In genomic region chr14:52678591-52678990, GRCh38 we compare ENCODE assay signal across 11 cellular contexts. TPM values are rescaled to one million over a fixed set of nuclear protein-coding genes. Genes with fewer than 3 reads are reported as not detected.
DNase-seq lines count a peak whose midpoint lies in the region; ATAC-seq and TF ChIP-seq lines count a peak whose summit lies in the region.
"Had no signal": no experiment of that assay in that cellular context is flagged by ENCODE, and none has a peak within 500 bp of the region (broad histone marks: within the 10 kb centered on the region; RNA-seq: fewer than 3 reads in every experiment).

No MANE protein-coding gene starts in this region.

- CTCF ChIA-PET in A673 (lab: Charles Lee) = no interaction called here

- TF ChIP-seq CTCF in A673 (conservative IDR thresholded peaks at IDR 0.05; ENCODE audit: low read depth, low read length) = peak; percentile 39; the same call in 1 of the 2 replicates
- peak; percentile 41 for TF ChIP-seq CTCF in GM12865 (IDR thresholded peaks at IDR 0.05; ENCODE audit: insufficient read depth, low read depth, low read length, missing control alignments)
- TF ChIP-seq CTCF in hepatocyte (IDR thresholded peaks at IDR 0.05; ENCODE audit: poor library complexity) = peak; percentile 11
- no peak for TF ChIP-seq CTCF in psoas muscle (IDR thresholded peaks at IDR 0.05)

- in situ Hi-C loops in SK-MEL-5 (cut with HindIII; ENCODE audit: low pct_unique_long_range_greater_than_20kb, low sequenced_read_pairs) = no loop called here

- no peaks in the 10 kb centered on the region for H4K20me1 ChIP-seq in hepatocyte (ENCODE audit: insufficient read depth, poor library complexity, severe bottlenecking)

- no peaks in the 10 kb centered on the region for H3K9me2 ChIP-seq in hepatocyte (replicated peaks; ENCODE audit: insufficient read depth)

- H3K79me2 ChIP-seq in hepatocyte = peaks cover 24% of the 10 kb centered on the region

- BruUV-seq in A673 (replicated peaks; lab: Mats Ljungman, UMichigan) = no TSS peak

- H3K27ac ChIP-seq in A673 (ENCODE audit: low read depth, low read length, poor library complexity, severe bottlenecking) (no peak overlapping the region), hepatocyte (no peak overlapping the region), psoas muscle (no peak overlapping the region)
- H3K27ac ChIP-seq: skin epidermis, stomach had no signal

- no peak overlapping the region for H2AFZ ChIP-seq in hepatocyte

- H3K4me3 ChIP-seq in A673 (ENCODE audit: low read depth, low read length, poor library complexity, severe bottlenecking) = no peak overlapping the region
- no peak overlapping the region for H3K4me3 ChIP-seq in GM12865 (ENCODE audit: low read depth, low read length)
- H3K4me3 ChIP-seq in hepatocyte = no peak overlapping the region
- no peak overlapping the region for H3K4me3 ChIP-seq in psoas muscle
- H3K4me3 ChIP-seq: skin epidermis, stomach had no signal

- ATAC-seq in GM19324 (IDR thresholded peaks at IDR 0.05; ENCODE audit: low FRiP score, unreplicated experiment) (no peak), psoas muscle (no peak)

- POLR2A ChIA-PET in A673 (lab: Charles Lee; ENCODE audit: low non-redundant PET) = no interaction called here

- H3K9me3 ChIP-seq in A673 (ENCODE audit: low read depth, low read length, poor library complexity, severe bottlenecking) (no peaks in the 10 kb centered on the region), hepatocyte (ENCODE audit: low read depth) (no peaks in the 10 kb centered on the region), psoas muscle (no peaks in the 10 kb centered on the region)
- H3K9me3 ChIP-seq: stomach had no signal

- DNase-seq in A673 (ENCODE audit: low spot score) (no peak), GM12865 (ENCODE audit: low read depth) (peak; percentile 12), SK-MEL-5 (ENCODE audit: low read depth, low spot score) (peak; percentile 36), hepatocyte (ENCODE audit: low spot score) (no peak), psoas muscle (no peak), glomerular visceral epithelial cell (ENCODE audit: extremely low spot score) (no peak), NOMO-1 (lab: John Stamatoyannopoulos, UW; ENCODE audit: unreplicated experiment in 2 of 2) (no peak)
- DNase-seq: NCI-H146, stomach had no signal

- 95% methylated on average over 2 of the region's 2 CpGs for WGBS in hepatocyte (ENCODE audit: low lambda C conversion rate, missing lambda C conversion rate)
- WGBS in psoas muscle, 3 donors = 94 to 99% (median 94%) methylated on average over 2 of the region's 2 CpGs

- H3K4me2 ChIP-seq in hepatocyte = no peak overlapping the region

- H3K4me1 ChIP-seq in A673 (ENCODE audit: insufficient read depth, low read length, poor library complexity, severe bottlenecking) = no peaks in the 10 kb centered on the region
- no peaks in the 10 kb centered on the region for H3K4me1 ChIP-seq in hepatocyte (ENCODE audit: insufficient read depth)
- no peaks in the 10 kb centered on the region for H3K4me1 ChIP-seq in psoas muscle

- H3K27me3 ChIP-seq in A673 (replicated peaks; ENCODE audit: insufficient read depth, low read depth, low read length, poor library complexity) (no peaks in the 10 kb centered on the region), hepatocyte (no peaks in the 10 kb centered on the region), psoas muscle (ENCODE audit: insufficient read depth in 3 of 3, low read length in 2 of 3) (no peaks in the 10 kb centered on the region)
- H3K27me3 ChIP-seq: stomach had no signal

- intact Hi-C loops in A673 (cut with micrococcal nuclease; ENCODE audit: unreplicated experiment) = no loop called here
- intact Hi-C loops in psoas muscle (cut with DNase I) = no loop called here

- H3K36me3 ChIP-seq in A673 (ENCODE audit: insufficient read depth, low read length, poor library complexity, severe bottlenecking) = peaks cover 23% of the 10 kb centered on the region
- no peaks in the 10 kb centered on the region for H3K36me3 ChIP-seq in hepatocyte (replicated peaks; ENCODE audit: insufficient read depth, low read depth)
- H3K36me3 ChIP-seq in psoas muscle (ENCODE audit: insufficient read depth in 1 of 2, low read depth in 1 of 2) = peaks cover 0 to 77% of the 10 kb centered on the region in 2 donors

RNA-seq across cellular contexts. Expression of gene ERO1A, which starts 16.8 kb away (rescaled TPM):
- total RNA-seq in A673 (2021) = 45.9 and 52.1 TPM in 2 replicates
- total RNA-seq in SK-MEL-5 (2014; rRNA removed; shearing (Covaris generic)) = 179 and 183 TPM in 2 replicates
- 124 and 166 TPM in 2 replicates for polyA plus RNA-seq in SK-MEL-5 (2015; cell fraction: cytosol; rRNA removed)
- polyA plus RNA-seq in SK-MEL-5 (2015; cell fraction: nucleus; rRNA removed) = 46.1 and 48.7 TPM in 2 replicates
- total RNA-seq in hepatocyte = 80.6 and 91.1 TPM in 2 replicates
- polyA plus RNA-seq in hepatocyte = 32.2 and 41.6 TPM in 2 replicates
- total RNA-seq in psoas muscle = 10 to 100 TPM; 14.2 to 22.3 (median 19.4) TPM
- 10 to 100 TPM in 2 of 3 donors, 1 to 10 TPM in 1; 6.9 to 16.1 (median 12.9) TPM for polyA plus RNA-seq in psoas muscle

RNA-seq across cellular contexts. Expression of gene PSMC6, which starts 28.4 kb away (rescaled TPM):
- 177 and 190 TPM in 2 replicates for total RNA-seq in A673 (2021)
- total RNA-seq in SK-MEL-5 (2014; rRNA removed; shearing (Covaris generic)) = 120 and 132 TPM in 2 replicates
- polyA plus RNA-seq in SK-MEL-5 (2015; cell fraction: cytosol; rRNA removed) = 66.2 and 69.1 TPM in 2 replicates
- polyA plus RNA-seq in SK-MEL-5 (2015; cell fraction: nucleus; rRNA removed) = 147 and 173 TPM in 2 replicates
- total RNA-seq in hepatocyte = 134 and 141 TPM in 2 replicates
- polyA plus RNA-seq in hepatocyte = 79.0 and 89.8 TPM in 2 replicates
- 100 to 1,000 TPM in 3 of 4 donors, 10 to 100 TPM in 1; 80.6 to 178 (median 116) TPM for total RNA-seq in psoas muscle
- polyA plus RNA-seq in psoas muscle = 100 to 1,000 TPM; 144 to 292 (median 171) TPM

RNA-seq across cellular contexts. Expression of gene STYX, which starts 51.4 kb away (rescaled TPM):
- 8.7 and 9.4 TPM in 2 replicates for total RNA-seq in A673 (2021)
- total RNA-seq in SK-MEL-5 (2014; rRNA removed; shearing (Covaris generic)) = 8.3 and 9.2 TPM in 2 replicates
- polyA plus RNA-seq in SK-MEL-5 (2015; cell fraction: cytosol; rRNA removed) = 9.5 and 12.1 TPM in 2 replicates
- polyA plus RNA-seq in SK-MEL-5 (2015; cell fraction: nucleus; rRNA removed) = 6.0 and 6.6 TPM in 2 replicates
- 19.9 and 21.5 TPM in 2 replicates for total RNA-seq in hepatocyte
- polyA plus RNA-seq in hepatocyte = 7.1 and 8.1 TPM in 2 replicates
- 10 to 100 TPM; 12.5 to 24.7 (median 16.2) TPM for total RNA-seq in psoas muscle
- 1 to 10 TPM; 6.5 to 9.1 (median 7.8) TPM for polyA plus RNA-seq in psoas muscle

Comparison
In these comparisons a context has a peak if more than half of its experiments do, and no peak if none do; other contexts are left out.
1. DNase-seq: peak in GM12865 (single experiment) and SK-MEL-5 (single experiment); none in A673 (single experiment), hepatocyte (single experiment), psoas muscle (0 of 2), glomerular visceral epithelial cell (single experiment) and NOMO-1 (0 of 2).